ENCODE assay signal across 1 cellular context in the genomic region with DNA sequence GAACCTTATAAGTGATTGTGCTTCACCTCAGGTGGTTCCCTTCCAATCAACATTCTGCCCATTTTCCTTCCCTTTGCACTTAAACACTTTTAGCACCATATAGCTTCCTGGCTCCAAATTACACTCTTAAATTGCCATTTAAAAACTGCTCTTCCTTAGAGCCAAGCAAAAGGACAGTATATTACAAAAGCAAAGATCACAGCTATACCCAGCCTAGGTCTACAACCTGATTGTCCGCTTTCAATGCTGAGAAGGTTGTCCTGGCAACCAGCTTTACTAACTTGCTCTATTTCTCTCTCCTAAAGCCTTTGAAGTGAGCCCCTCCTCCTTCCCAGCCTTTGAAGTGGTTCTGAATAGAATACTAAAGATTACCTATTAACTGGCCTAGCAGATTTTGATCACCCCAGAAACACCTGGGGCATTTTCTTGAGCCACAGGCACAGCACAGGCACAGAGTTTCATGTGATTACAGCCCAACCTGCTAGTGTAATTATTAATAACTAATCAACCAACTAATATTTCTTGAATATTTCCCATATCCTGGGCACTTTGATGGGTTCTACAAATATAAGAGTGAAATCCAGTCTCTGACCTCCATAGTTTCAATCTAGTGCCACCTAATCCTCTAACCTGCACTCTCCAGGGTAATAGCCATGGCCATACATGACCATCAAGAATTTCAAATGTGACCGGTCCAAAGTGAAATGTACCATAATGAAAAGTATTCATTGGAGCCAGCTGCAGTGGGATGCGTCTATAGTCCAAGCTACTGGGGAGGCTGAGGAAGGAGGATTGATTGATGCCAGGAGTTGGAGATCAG.
TF ChIP-seq lines count a peak whose summit lies in the region.

No MANE protein-coding gene starts in this region.

TF ChIP-seq in HepG2, 621 proteins besides CTCF, POLR2A, EP300 and RAD21 (continued from another document and continues in another):
- TF ChIP-seq MZF1 (CRISPR knock-in tag; IDR thresholded peaks at IDR 0.05; ENCODE audit: borderline replicate concordance) (no peak), ZFP36L2 (CRISPR knock-in tag; IDR thresholded peaks at IDR 0.05) (no peak), SNAI1 (CRISPR knock-in tag; IDR thresholded peaks at IDR 0.05; ENCODE audit: borderline replicate concordance) (no peak), ZFAT (CRISPR knock-in tag; conservative IDR thresholded peaks at IDR 0.05) (no peak), MYNN (CRISPR knock-in tag; IDR thresholded peaks at IDR 0.05; ENCODE audit: low read depth) (no peak), ZNF496 (CRISPR knock-in tag; IDR thresholded peaks at IDR 0.05; ENCODE audit: insufficient replicate concordance) (no peak), SNAPC2 (CRISPR knock-in tag; IDR thresholded peaks at IDR 0.05) (no peak), ZFP36 (IDR thresholded peaks at IDR 0.05; ENCODE audit: borderline replicate concordance, low read depth, low read length, partially characterized antibody) (no peak), WIZ (CRISPR knock-in tag; IDR thresholded peaks at IDR 0.05) (no peak), ZNF790 (CRISPR knock-in tag; IDR thresholded peaks at IDR 0.05; ENCODE audit: borderline replicate concordance) (no peak), ZNF3 (CRISPR knock-in tag; IDR thresholded peaks at IDR 0.05) (no peak), ZNF562 (CRISPR knock-in tag; IDR thresholded peaks at IDR 0.05; ENCODE audit: borderline replicate concordance) (no peak), U2AF1 (optimal IDR thresholded peaks at IDR 0.05; ENCODE audit: low read depth, low read length) (no peak), SYNCRIP (IDR thresholded peaks at IDR 0.05; ENCODE audit: insufficient read depth, low read depth, low read length) (no peak), NCOA2 (CRISPR knock-in tag; IDR thresholded peaks at IDR 0.05) (peak; percentile 96), ZNF605 (CRISPR knock-in tag; IDR thresholded peaks at IDR 0.05) (0 out of 2 replicates have a peak, but pooled peaks have one; percentile 30), IRF2 (CRISPR knock-in tag; IDR thresholded peaks at IDR 0.05) (peak; percentile 72; the same call in 1 of the 2 replicates), TCF12 (IDR thresholded peaks at IDR 0.05) (no peak), TCF12 (CRISPR knock-in tag; IDR thresholded peaks at IDR 0.05) (peak; percentile 57; the same call in 1 of the 2 replicates), PHB2 (IDR thresholded peaks at IDR 0.05; ENCODE audit: partially characterized antibody) (no peak), SIX1 (CRISPR knock-in tag; IDR thresholded peaks at IDR 0.05; ENCODE audit: borderline replicate concordance) (no peak; the same call in 1 of the 2 replicates), ZNF788 (CRISPR knock-in tag; IDR thresholded peaks at IDR 0.05; ENCODE audit: borderline replicate concordance) (peak; percentile 47; the same call in 1 of the 2 replicates), RELA (CRISPR knock-in tag; IDR thresholded peaks at IDR 0.05) (no peak), ATRX (CRISPR knock-in tag; IDR thresholded peaks at IDR 0.05; ENCODE audit: borderline replicate concordance) (no peak), ZNF441 (CRISPR knock-in tag; IDR thresholded peaks at IDR 0.05; ENCODE audit: borderline replicate concordance) (no peak), SMC3 (IDR thresholded peaks at IDR 0.05; ENCODE audit: low read length) (no peak), CEBPG (CRISPR knock-in tag; IDR thresholded peaks at IDR 0.05) (peak; percentile 54; the same call in 1 of the 2 replicates), RXRA (CRISPR knock-in tag; IDR thresholded peaks at IDR 0.05) (peak; percentile 22; the same call in 1 of the 2 replicates), MAFG (CRISPR knock-in tag; IDR thresholded peaks at IDR 0.05) (no peak), RAD51 (IDR thresholded peaks at IDR 0.05; ENCODE audit: borderline replicate concordance) (no peak), KDM5A (IDR thresholded peaks at IDR 0.05; ENCODE audit: borderline replicate concordance, low read length) (no peak), ZNF274 (CRISPR knock-in tag; IDR thresholded peaks at IDR 0.05) (no peak), PPARG (CRISPR knock-in tag; conservative IDR thresholded peaks at IDR 0.05) (peak; percentile 82), SRSF9 (IDR thresholded peaks at IDR 0.05; ENCODE audit: borderline replicate concordance, insufficient read depth, low read depth, low read length, poor library complexity, severe bottlenecking) (no peak), U2AF2 (IDR thresholded peaks at IDR 0.05; ENCODE audit: low read depth, low read length) (no peak)
- TF ChIP-seq, protein P1, sequence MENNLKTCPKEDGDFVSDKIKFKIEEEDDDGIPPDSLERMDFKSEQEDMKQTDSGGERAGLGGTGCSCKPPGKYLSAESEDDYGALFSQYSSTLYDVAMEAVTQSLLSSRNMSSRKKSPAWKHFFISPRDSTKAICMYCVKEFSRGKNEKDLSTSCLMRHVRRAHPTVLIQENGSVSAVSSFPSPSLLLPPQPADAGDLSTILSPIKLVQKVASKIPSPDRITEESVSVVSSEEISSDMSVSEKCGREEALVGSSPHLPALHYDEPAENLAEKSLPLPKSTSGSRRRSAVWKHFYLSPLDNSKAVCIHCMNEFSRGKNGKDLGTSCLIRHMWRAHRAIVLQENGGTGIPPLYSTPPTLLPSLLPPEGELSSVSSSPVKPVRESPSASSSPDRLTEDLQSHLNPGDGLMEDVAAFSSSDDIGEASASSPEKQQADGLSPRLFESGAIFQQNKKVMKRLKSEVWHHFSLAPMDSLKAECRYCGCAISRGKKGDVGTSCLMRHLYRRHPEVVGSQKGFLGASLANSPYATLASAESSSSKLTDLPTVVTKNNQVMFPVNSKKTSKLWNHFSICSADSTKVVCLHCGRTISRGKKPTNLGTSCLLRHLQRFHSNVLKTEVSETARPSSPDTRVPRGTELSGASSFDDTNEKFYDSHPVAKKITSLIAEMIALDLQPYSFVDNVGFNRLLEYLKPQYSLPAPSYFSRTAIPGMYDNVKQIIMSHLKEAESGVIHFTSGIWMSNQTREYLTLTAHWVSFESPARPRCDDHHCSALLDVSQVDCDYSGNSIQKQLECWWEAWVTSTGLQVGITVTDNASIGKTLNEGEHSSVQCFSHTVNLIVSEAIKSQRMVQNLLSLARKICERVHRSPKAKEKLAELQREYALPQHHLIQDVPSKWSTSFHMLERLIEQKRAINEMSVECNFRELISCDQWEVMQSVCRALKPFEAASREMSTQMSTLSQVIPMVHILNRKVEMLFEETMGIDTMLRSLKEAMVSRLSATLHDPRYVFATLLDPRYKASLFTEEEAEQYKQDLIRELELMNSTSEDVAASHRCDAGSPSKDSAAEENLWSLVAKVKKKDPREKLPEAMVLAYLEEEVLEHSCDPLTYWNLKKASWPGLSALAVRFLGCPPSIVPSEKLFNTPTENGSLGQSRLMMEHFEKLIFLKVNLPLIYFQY (CRISPR knock-in tag; IDR thresholded peaks at IDR 0.05; ENCODE audit: borderline replicate concordance): no peak
- TF ChIP-seq, protein P2, sequence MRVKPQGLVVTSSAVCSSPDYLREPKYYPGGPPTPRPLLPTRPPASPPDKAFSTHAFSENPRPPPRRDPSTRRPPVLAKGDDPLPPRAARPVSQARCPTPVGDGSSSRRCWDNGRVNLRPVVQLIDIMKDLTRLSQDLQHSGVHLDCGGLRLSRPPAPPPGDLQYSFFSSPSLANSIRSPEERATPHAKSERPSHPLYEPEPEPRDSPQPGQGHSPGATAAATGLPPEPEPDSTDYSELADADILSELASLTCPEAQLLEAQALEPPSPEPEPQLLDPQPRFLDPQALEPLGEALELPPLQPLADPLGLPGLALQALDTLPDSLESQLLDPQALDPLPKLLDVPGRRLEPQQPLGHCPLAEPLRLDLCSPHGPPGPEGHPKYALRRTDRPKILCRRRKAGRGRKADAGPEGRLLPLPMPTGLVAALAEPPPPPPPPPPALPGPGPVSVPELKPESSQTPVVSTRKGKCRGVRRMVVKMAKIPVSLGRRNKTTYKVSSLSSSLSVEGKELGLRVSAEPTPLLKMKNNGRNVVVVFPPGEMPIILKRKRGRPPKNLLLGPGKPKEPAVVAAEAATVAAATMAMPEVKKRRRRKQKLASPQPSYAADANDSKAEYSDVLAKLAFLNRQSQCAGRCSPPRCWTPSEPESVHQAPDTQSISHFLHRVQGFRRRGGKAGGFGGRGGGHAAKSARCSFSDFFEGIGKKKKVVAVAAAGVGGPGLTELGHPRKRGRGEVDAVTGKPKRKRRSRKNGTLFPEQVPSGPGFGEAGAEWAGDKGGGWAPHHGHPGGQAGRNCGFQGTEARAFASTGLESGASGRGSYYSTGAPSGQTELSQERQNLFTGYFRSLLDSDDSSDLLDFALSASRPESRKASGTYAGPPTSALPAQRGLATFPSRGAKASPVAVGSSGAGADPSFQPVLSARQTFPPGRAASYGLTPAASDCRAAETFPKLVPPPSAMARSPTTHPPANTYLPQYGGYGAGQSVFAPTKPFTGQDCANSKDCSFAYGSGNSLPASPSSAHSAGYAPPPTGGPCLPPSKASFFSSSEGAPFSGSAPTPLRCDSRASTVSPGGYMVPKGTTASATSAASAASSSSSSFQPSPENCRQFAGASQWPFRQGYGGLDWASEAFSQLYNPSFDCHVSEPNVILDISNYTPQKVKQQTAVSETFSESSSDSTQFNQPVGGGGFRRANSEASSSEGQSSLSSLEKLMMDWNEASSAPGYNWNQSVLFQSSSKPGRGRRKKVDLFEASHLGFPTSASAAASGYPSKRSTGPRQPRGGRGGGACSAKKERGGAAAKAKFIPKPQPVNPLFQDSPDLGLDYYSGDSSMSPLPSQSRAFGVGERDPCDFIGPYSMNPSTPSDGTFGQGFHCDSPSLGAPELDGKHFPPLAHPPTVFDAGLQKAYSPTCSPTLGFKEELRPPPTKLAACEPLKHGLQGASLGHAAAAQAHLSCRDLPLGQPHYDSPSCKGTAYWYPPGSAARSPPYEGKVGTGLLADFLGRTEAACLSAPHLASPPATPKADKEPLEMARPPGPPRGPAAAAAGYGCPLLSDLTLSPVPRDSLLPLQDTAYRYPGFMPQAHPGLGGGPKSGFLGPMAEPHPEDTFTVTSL (CRISPR knock-in tag; IDR thresholded peaks at IDR 0.05; ENCODE audit: borderline replicate concordance): peak; percentile 84; the same call in 1 of the 2 replicates
- TF ChIP-seq, protein P3, sequence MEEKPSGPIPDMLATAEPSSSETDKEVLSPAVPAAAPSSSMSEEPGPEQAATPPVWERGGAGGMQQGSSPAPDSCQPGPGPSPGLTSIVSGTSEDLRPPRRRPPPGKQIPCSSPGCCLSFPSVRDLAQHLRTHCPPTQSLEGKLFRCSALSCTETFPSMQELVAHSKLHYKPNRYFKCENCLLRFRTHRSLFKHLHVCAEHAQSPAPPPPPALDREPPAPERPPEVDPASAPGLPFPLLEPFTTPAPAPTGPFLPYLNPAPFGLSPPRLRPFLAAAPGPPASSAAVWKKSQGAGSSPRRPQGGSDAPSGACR (CRISPR knock-in tag; IDR thresholded peaks at IDR 0.05): no peak
- TF ChIP-seq, protein P4, sequence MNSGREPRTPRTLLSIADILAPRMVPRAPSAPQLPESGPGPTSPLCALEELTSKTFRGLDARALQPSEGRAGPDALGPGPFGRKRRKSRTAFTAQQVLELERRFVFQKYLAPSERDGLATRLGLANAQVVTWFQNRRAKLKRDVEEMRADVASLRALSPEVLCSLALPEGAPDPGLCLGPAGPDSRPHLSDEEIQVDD (CRISPR knock-in tag; IDR thresholded peaks at IDR 0.05; ENCODE audit: borderline replicate concordance): no peak
- TF ChIP-seq, protein P5, sequence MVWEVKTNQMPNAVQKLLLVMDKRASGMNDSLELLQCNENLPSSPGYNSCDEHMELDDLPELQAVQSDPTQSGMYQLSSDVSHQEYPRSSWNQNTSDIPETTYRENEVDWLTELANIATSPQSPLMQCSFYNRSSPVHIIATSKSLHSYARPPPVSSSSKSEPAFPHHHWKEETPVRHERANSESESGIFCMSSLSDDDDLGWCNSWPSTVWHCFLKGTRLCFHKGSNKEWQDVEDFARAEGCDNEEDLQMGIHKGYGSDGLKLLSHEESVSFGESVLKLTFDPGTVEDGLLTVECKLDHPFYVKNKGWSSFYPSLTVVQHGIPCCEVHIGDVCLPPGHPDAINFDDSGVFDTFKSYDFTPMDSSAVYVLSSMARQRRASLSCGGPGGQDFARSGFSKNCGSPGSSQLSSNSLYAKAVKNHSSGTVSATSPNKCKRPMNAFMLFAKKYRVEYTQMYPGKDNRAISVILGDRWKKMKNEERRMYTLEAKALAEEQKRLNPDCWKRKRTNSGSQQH (CRISPR knock-in tag; IDR thresholded peaks at IDR 0.05; ENCODE audit: low read depth): no peak
- TF ChIP-seq, protein P6, sequence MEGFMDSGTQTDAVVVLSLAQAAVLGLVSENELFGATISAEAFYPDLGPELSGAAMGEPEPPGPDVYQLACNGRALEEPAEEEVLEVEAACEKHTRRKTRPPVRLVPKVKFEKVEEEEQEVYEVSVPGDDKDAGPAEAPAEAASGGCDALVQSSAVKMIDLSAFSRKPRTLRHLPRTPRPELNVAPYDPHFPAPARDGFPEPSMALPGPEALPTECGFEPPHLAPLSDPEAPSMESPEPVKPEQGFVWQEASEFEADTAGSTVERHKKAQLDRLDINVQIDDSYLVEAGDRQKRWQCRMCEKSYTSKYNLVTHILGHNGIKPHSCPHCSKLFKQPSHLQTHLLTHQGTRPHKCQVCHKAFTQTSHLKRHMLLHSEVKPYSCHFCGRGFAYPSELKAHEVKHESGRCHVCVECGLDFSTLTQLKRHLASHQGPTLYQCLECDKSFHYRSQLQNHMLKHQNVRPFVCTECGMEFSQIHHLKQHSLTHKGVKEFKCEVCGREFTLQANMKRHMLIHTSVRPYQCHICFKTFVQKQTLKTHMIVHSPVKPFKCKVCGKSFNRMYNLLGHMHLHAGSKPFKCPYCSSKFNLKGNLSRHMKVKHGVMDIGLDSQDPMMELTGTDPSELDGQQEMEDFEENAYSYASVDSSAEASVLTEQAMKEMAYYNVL (CRISPR knock-in tag; IDR thresholded peaks at IDR 0.05; ENCODE audit: borderline replicate concordance): no peak
- TF ChIP-seq, protein P7, sequence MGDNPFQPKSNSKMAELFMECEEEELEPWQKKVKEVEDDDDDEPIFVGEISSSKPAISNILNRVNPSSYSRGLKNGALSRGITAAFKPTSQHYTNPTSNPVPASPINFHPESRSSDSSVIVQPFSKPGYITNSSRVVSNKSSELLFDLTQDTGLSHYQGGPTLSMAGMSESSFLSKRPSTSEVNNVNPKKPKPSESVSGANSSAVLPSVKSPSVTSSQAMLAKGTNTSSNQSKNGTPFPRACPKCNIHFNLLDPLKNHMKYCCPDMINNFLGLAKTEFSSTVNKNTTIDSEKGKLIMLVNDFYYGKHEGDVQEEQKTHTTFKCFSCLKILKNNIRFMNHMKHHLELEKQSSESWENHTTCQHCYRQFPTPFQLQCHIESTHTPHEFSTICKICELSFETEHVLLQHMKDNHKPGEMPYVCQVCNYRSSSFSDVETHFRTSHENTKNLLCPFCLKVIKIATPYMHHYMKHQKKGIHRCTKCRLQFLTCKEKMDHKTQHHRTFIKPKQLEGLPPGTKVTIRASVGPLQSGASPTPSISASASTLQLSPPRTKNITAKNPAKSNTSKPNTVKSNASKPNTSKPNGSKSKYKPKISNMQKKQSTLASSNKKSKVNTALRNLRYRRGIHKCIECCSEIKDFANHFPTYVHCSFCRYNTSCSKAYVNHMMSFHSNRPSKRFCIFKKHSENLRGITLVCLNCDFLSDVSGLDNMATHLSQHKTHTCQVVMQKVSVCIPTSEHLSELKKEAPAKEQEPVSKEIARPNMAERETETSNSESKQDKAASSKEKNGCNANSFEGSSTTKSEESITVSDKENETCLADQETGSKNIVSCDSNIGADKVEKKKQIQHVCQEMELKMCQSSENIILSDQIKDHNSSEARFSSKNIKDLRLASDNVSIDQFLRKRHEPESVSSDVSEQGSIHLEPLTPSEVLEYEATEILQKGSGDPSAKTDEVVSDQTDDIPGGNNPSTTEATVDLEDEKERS (CRISPR knock-in tag; IDR thresholded peaks at IDR 0.05): no peak
